14 cellular contexts compared by ENCODE assay signal in genomic region chr16:876041-876335, GRCh38.
DNase-seq lines count a peak whose midpoint lies in the region; ATAC-seq, FAIRE-seq and TF ChIP-seq lines count a peak whose summit lies in the region.
"Had no signal": no experiment of that assay in that cellular context is flagged by ENCODE, and none has a peak within 500 bp of the region (broad histone marks: within the 10 kb centered on the region; RNA-seq: fewer than 3 reads in every experiment).

No MANE protein-coding gene starts in this region.

- no peak for TF ChIP-seq POLR2A in right lobe of liver (IDR thresholded peaks at IDR 0.05)
- TF ChIP-seq POLR2A in HepG2 (IDR thresholded peaks at IDR 0.05; ENCODE audit: insufficient read depth in 1 of 2, low read depth in 2 of 2, low read length in 2 of 2), result no peak
- TF ChIP-seq POLR2A in sigmoid colon (IDR thresholded peaks at IDR 0.05), result no peak

- H3K4me3 Mint-ChIP-seq in activated CD4-positive, alpha-beta T cell treated with anti-CD3 and anti-CD28 coated beads for 36 hours, result no peak overlapping the region
- H3K4me3 Mint-ChIP-seq: CD4-positive, alpha-beta T cell had no signal

- CTCF ChIA-PET in activated CD4-positive, alpha-beta T cell treated with anti-CD3 and anti-CD28 coated beads for 36 hours (lab: Charles Lee), result no interaction called here
- CTCF ChIA-PET in HepG2 (lab: Yijun Ruan, JAX; ENCODE audit: low intra/inter-chr PET ratio, low total read pairs), result no interaction called here

- H3K36me3 ChIP-seq in right lobe of liver (no peaks in the 10 kb centered on the region), HepG2 (replicated peaks in 1 of 2; ENCODE audit: control insufficient read depth in 1 of 2, insufficient read depth in 2 of 2, low read length in 2 of 2) (no peaks in the 10 kb centered on the region), sigmoid colon (peaks cover 0 to 32% (median 9%) of the 10 kb centered on the region in 4 donors)

- H3K4me3 ChIP-seq in right lobe of liver (no peak overlapping the region), HepG2 (replicated peaks in 1 of 3; ENCODE audit: insufficient read depth in 1 of 3, low read depth in 2 of 3, low read length in 3 of 3) (no peak overlapping the region), sigmoid colon (no peak overlapping the region)

- no peaks in the 10 kb centered on the region; the same call in 1 of the 2 replicates for H4K20me1 ChIP-seq in HepG2 (ENCODE audit: insufficient read depth, low read length)

- H3K9ac ChIP-seq in HepG2 (ENCODE audit: insufficient read depth, low read depth, low read length), result no peak overlapping the region

- H3K9me3 ChIP-seq in right lobe of liver, result no peaks in the 10 kb centered on the region
- no peaks in the 10 kb centered on the region for H3K9me3 ChIP-seq in HepG2 (ENCODE audit: low read length)
- no peaks in the 10 kb centered on the region for H3K9me3 ChIP-seq in sigmoid colon

- no peaks in the 10 kb centered on the region for H3K4me1 ChIP-seq in right lobe of liver
- no peaks in the 10 kb centered on the region for H3K4me1 ChIP-seq in HepG2 (ENCODE audit: insufficient read depth, low read length)
- H3K4me1 ChIP-seq in sigmoid colon, result no peaks in the 10 kb centered on the region

- intact Hi-C loops in activated CD4-positive, alpha-beta T cell treated with anti-CD3 and anti-CD28 coated beads for 36 hours (cut with DNase I, micrococcal nuclease), result no loop called here
- intact Hi-C loops in right lobe of liver (cut with DNase I), result no loop called here
- intact Hi-C loops in HepG2 (cut with micrococcal nuclease; ENCODE audit: unreplicated experiment), result no loop called here
- intact Hi-C loops in sigmoid colon (cut with DNase I), result no loop called here

- H3K27me3 ChIP-seq in right lobe of liver (no peaks in the 10 kb centered on the region), HepG2 (ENCODE audit: control insufficient read depth in 1 of 2, insufficient read depth in 2 of 2, low read length in 2 of 2) (no peaks in the 10 kb centered on the region), sigmoid colon (no peaks in the 10 kb centered on the region)

- TF ChIP-seq EP300 in HepG2 (IDR thresholded peaks at IDR 0.05; ENCODE audit: low read depth in 2 of 2, low read length in 2 of 2), result no peak
- TF ChIP-seq EP300 in HepG2 (CRISPR knock-in tag; IDR thresholded peaks at IDR 0.05; ENCODE audit: borderline replicate concordance), result no peak
- no peak for TF ChIP-seq EP300 in sigmoid colon (IDR thresholded peaks at IDR 0.05)

- H3K4me2 ChIP-seq in HepG2 (ENCODE audit: low read depth, low read length), result no peak overlapping the region

- H3K79me2 ChIP-seq in HepG2 (ENCODE audit: insufficient read depth, low read length), result no peaks in the 10 kb centered on the region

- no peak overlapping the region for H3K27ac Mint-ChIP-seq in activated CD4-positive, alpha-beta T cell treated with anti-CD3 and anti-CD28 coated beads for 36 hours
- H3K27ac Mint-ChIP-seq: CD4-positive, alpha-beta T cell had no signal

- H3K36me3 Mint-ChIP-seq in activated CD4-positive, alpha-beta T cell treated with anti-CD3 and anti-CD28 coated beads for 36 hours (ENCODE audit: low read depth), result peaks cover 4% of the 10 kb centered on the region

- peak; percentile 3 for DNase-seq in activated CD4-positive, alpha-beta T cell treated with anti-CD3 and anti-CD28 coated beads for 36 hours
- DNase-seq in activated CD4-positive, alpha-beta T cell treated with anti-CD3 and anti-CD28 coated beads, Interleukin-2, amount 50 U/mL, for 48 hours, result no peak
- DNase-seq in right lobe of liver (peak in 2 of 3 donors; percentile 8 to 51), HepG2 (ENCODE audit: low spot score) (no peak), sigmoid colon (peak; percentile 55)
- DNase-seq in activated T-cell treated with anti-CD3 and anti-CD28 coated beads, Interleukin-2, amount 50 U/mL, for 48 hours, result no peak
- no peak for DNase-seq in stimulated activated CD4-positive, alpha-beta T cell treated with anti-CD3 and anti-CD28 coated beads, Interleukin-12 subunit alpha, Interleukin-12 subunit beta, amount 100 ng/mL, for 4 hours
- DNase-seq: C1 segment of cervical spinal cord; Calu3; CD4-positive, alpha-beta T cell; DMS 273 treated with DMSO at 0.1 percent for 48 hours; HCEC 1CT had no signal

- no peak for FAIRE-seq in HepG2 (lab: Jason Lieb, UNC)

- TF ChIP-seq RAD21 in HepG2 (CRISPR knock-in tag; IDR thresholded peaks at IDR 0.05), result no peak

- TF ChIP-seq CTCF in right lobe of liver (IDR thresholded peaks at IDR 0.05) (no peak), HepG2 (CRISPR knock-in tag; IDR thresholded peaks at IDR 0.05) (no peak), sigmoid colon (IDR thresholded peaks at IDR 0.05) (no peak)

- H3K4me1 Mint-ChIP-seq in activated CD4-positive, alpha-beta T cell treated with anti-CD3 and anti-CD28 coated beads for 36 hours, result no peaks in the 10 kb centered on the region

- in situ Hi-C loops in HepG2 (cut with HindIII; ENCODE audit: extremely low pct_ligation_motif_present, low pct_unique_long_range_greater_than_20kb), result no loop called here

- no peaks in the 10 kb centered on the region for H3K9me3 Mint-ChIP-seq in activated CD4-positive, alpha-beta T cell treated with anti-CD3 and anti-CD28 coated beads for 36 hours (ENCODE audit: low read depth)
- H3K9me3 Mint-ChIP-seq: CD4-positive, alpha-beta T cell had no signal

- H2AFZ ChIP-seq in HepG2 (ENCODE audit: low read length), result no peak overlapping the region

- 95% methylated on average over 13 of the region's 22 CpGs for WGBS in right lobe of liver (ENCODE audit: insufficient coverage, low coverage, low lambda C conversion rate, missing lambda C conversion rate)
- 92% methylated on average over 18 of the region's 22 CpGs for WGBS in HepG2 (ENCODE audit: low lambda C conversion rate)
- 95 to 97% methylated on average over 22 of the region's 22 CpGs for WGBS in sigmoid colon, 2 donors

- POLR2A ChIA-PET in activated CD4-positive, alpha-beta T cell treated with anti-CD3 and anti-CD28 coated beads for 36 hours (lab: Charles Lee), result no interaction called here
- POLR2A ChIA-PET in HepG2 (lab: Yijun Ruan, JAX), result no interaction called here

- no peaks in the 10 kb centered on the region for H3K27me3 Mint-ChIP-seq in activated CD4-positive, alpha-beta T cell treated with anti-CD3 and anti-CD28 coated beads for 36 hours
- H3K27me3 Mint-ChIP-seq: CD4-positive, alpha-beta T cell had no signal

- BruUV-seq in HepG2 (replicated peaks; lab: Mats Ljungman, UMichigan), result no TSS peak

- H3K27ac ChIP-seq in right lobe of liver (no peak overlapping the region), HepG2 (ENCODE audit: extremely low read length, insufficient read depth, low read length) (no peak overlapping the region), sigmoid colon (no peak overlapping the region)
- H3K27ac ChIP-seq: 22Rv1, HL-60 had no signal

- no peak for ATAC-seq in activated CD4-positive, alpha-beta T cell treated with anti-CD3 and anti-CD28 coated beads for 36 hours
- no peak for ATAC-seq in right lobe of liver
- ATAC-seq in HepG2, result no peak

TF ChIP-seq in HepG2, 621 proteins besides CTCF, POLR2A, EP300 and RAD21 (continues in another document):
- no peak for TF ChIP-seq ZBTB25 (CRISPR knock-in tag; IDR thresholded peaks at IDR 0.05)
- no peak for TF ChIP-seq BRF2 (CRISPR knock-in tag; IDR thresholded peaks at IDR 0.05)
- no peak for TF ChIP-seq TAF15 (IDR thresholded peaks at IDR 0.05; ENCODE audit: low read depth, low read length, poor library complexity, severe bottlenecking)
- TF ChIP-seq MIER3 (CRISPR knock-in tag; IDR thresholded peaks at IDR 0.05; ENCODE audit: borderline replicate concordance), result no peak
- TF ChIP-seq ZNF841 (CRISPR knock-in tag; IDR thresholded peaks at IDR 0.05; ENCODE audit: borderline replicate concordance), result no peak
- TF ChIP-seq SALL1 (CRISPR knock-in tag; IDR thresholded peaks at IDR 0.05), result no peak
- TF ChIP-seq MTERF4 (CRISPR knock-in tag; IDR thresholded peaks at IDR 0.05), result no peak
- no peak for TF ChIP-seq ZNF136 (CRISPR knock-in tag; IDR thresholded peaks at IDR 0.05; ENCODE audit: low read depth)
- TF ChIP-seq ZNF138 (CRISPR knock-in tag; IDR thresholded peaks at IDR 0.05; ENCODE audit: low read depth), result no peak
- TF ChIP-seq CERS6 (CRISPR knock-in tag; IDR thresholded peaks at IDR 0.05), result no peak
- TF ChIP-seq ZNF10 (CRISPR knock-in tag; IDR thresholded peaks at IDR 0.05; ENCODE audit: borderline replicate concordance, low read depth), result no peak

Comparison
In these comparisons a context has a peak if more than half of its experiments do, and no peak if none do; other contexts are left out.
1. DNase-seq: peak in activated CD4-positive, alpha-beta T cell treated with anti-CD3 and anti-CD28 coated beads for 36 hours (single experiment), right lobe of liver (2 of 3) and sigmoid colon (single experiment); none in activated CD4-positive, alpha-beta T cell treated with anti-CD3 and anti-CD28 coated beads, Interleukin-2, amount 50 U/mL, for 48 hours (0 of 2), HepG2 (single experiment), activated T-cell treated with anti-CD3 and anti-CD28 coated beads, Interleukin-2, amount 50 U/mL, for 48 hours (0 of 2) and stimulated activated CD4-positive, alpha-beta T cell treated with anti-CD3 and anti-CD28 coated beads, Interleukin-12 subunit alpha, Interleukin-12 subunit beta, amount 100 ng/mL, for 4 hours (single experiment).